8 cellular contexts compared by ENCODE assay signal in the genomic region with DNA sequence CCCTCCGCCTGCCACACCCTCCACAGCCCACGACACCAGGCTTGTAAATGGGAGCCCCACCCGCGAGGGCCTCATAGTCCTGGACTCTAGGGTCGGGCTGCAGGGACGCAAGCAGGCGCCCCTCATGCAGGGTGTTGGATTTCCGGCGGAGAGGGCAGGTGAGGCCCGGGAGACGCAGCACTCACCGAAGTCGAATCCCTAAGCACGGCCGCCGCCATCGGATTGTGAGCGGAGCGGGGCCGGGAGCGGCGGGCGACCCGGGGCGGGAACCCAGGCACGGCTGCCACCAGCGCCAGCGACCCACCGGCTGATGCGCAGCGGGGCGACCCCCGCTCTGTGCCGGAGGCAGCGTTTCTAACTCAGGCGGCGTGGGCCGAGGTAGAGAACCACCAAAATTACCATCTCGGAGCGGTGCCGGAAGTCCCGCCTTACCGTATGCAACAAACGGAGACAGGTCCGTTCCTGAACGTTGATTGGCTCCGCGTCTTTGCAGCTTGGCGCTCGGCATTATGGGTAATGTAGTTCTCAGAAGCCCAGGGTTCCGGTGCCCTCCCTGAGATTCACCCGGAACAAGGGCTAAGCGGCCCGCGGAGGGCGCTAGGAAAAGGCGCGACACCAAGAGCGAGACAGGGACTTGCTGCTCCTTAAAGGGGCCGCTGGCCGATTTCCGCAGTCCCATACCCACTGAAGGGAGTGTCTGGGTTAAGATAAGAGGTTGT. TPM values are rescaled to one million over a fixed set of nuclear protein-coding genes. Genes with fewer than 3 reads are reported as not detected.
A peak's percentile ranks its signal among the peaks of the same experiment; 100 is the strongest.
DNase-seq lines count a peak whose midpoint lies in the region; ATAC-seq and TF ChIP-seq lines count a peak whose summit lies in the region.

A gene (minus strand): TSS at position 425 of the 719 bp plus-strand sequence. CDS start 207 bp downstream, at position 218.

- peak; percentile 82 for ATAC-seq in GM21528 (IDR thresholded peaks at IDR 0.05; ENCODE audit: low FRiP score, unreplicated experiment)

- DNase-seq in DMS114 treated with DMSO at 0.1 percent for 48 hours (lab: John Stamatoyannopoulos, UW; ENCODE audit: unreplicated experiment), result peak; percentile 97
- DNase-seq in HuH-7.5 (ENCODE audit: low spot score), result peak; percentile 99
- peak; percentile 92 for DNase-seq in activated T-cell treated with anti-CD3 and anti-CD28 coated beads for 4 hours
- DNase-seq in epithelial cell of prostate (ENCODE audit: low read depth, low spot score), result peak; percentile 94
- peak; percentile 77 to 84 for DNase-seq in stimulated activated CD8-positive, alpha-beta memory T cell treated with anti-CD3 and anti-CD28 coated beads, Interleukin-2, amount 100 ng/mL, for 48 hours (ENCODE audit: low read depth in 2 of 2)

- H3K4me1 ChIP-seq in OCI-LY3 (ENCODE audit: low read length), result peaks cover 9% of the 10 kb centered on the region
- H3K4me1 ChIP-seq in mononuclear cell (ENCODE audit: insufficient read depth, low read length), result peaks cover 23% of the 10 kb centered on the region

- peaks cover 21% of the 10 kb centered on the region for H3K79me2 ChIP-seq in OCI-LY3 (ENCODE audit: low read length)

- peaks cover 49% of the 10 kb centered on the region for H3K36me3 ChIP-seq in OCI-LY3 (replicated peaks; ENCODE audit: low read depth, low read length)

- H4K20me1 ChIP-seq in OCI-LY3 (ENCODE audit: insufficient read depth, low read length), result no peaks in the 10 kb centered on the region

- H3K27ac ChIP-seq in OCI-LY3 (ENCODE audit: low read length), result peak within 1 kb of the TSS; percentile 6; the same call in 1 of the 2 replicates
- peak within 1 kb of the TSS; percentile 69 for H3K27ac ChIP-seq in epithelial cell of prostate

- peaks cover 50% of the 10 kb centered on the region; the same call in 1 of the 2 replicates for H3K9me3 ChIP-seq in OCI-LY3 (ENCODE audit: insufficient read depth, low read length)
- H3K9me3 ChIP-seq in mononuclear cell (ENCODE audit: low read depth, low read length), result peaks cover 21% of the 10 kb centered on the region

- peak within 1 kb of the TSS; percentile 66 for H3K4me2 ChIP-seq in OCI-LY3 (ENCODE audit: low read length)

- peak within 1 kb of the TSS; percentile 78 for H3K4me3 ChIP-seq in OCI-LY3 (ENCODE audit: low read length)
- H3K4me3 ChIP-seq in mononuclear cell (ENCODE audit: low read length), result peak within 1 kb of the TSS; percentile 71

- H3K9ac ChIP-seq in OCI-LY3 (ENCODE audit: low read length), result peak within 1 kb of the TSS; percentile 71

- TF ChIP-seq CTCF in OCI-LY3 (IDR thresholded peaks at IDR 0.05; ENCODE audit: low read depth, low read length), result peak; percentile 33; the same call in 1 of the 2 replicates

- H2AFZ ChIP-seq in OCI-LY3 (ENCODE audit: low read depth, low read length), result peak within 1 kb of the TSS; percentile 72

- H3K27me3 ChIP-seq in OCI-LY3 (ENCODE audit: low read depth, low read length), result no peaks in the 10 kb centered on the region
- no peaks in the 10 kb centered on the region for H3K27me3 ChIP-seq in mononuclear cell (ENCODE audit: insufficient read depth, low read length)

RNA-seq across cellular contexts. Expression of the gene that starts here (rescaled TPM):
- total RNA-seq in mononuclear cell, result 5.7 TPM

Comparison
In these comparisons a context has a peak if more than half of its experiments do, and no peak if none do; other contexts are left out.
1. Peak in every context shown above with its lines: DNase-seq, ATAC-seq, H3K4me3 ChIP-seq and H3K27ac ChIP-seq.